Comparison of ENCODE assay signal across 9 cellular contexts in the genomic region with DNA sequence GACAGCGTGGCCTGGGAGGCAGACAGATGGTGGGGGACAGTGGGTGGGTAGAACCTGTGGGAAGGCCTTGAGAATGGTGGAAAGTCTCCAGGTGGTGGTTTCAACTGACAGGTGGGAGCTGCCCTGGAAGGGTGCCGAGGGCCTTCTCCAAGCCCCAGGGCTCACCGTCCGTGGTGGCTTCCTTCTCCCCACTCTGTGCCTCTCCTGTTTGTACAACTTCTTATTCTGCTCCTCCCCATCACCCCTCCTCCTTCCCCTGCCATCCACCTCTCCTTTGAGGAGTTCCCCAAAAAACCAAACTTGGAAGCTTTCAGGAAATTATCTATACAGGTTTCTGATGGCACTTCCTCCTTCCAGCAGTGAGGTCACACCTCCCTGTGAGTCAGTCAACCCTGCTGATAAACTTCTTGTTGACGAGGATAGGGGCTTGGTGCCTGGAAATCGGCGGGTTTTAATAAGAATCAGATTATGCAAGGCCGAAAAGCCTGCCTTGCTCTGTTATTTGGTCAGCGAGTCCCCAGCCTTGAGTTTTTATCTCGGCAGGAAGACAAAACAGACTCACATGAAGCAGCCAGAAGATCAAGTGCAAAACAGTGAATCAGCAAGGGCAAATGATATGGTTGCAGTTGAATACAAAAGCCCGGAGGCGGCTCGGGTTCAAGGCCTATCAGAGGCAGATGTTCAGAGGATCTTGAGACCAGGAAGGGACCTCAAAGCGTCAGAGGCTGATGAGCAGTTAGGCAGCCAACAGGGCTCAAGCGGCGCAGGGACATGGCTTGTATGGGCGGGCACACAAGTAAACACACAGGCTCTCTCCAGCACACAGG. TPM values are rescaled to one million over a fixed set of nuclear protein-coding genes. Genes with fewer than 3 reads are reported as not detected.
DNase-seq lines count a peak whose midpoint lies in the region; ATAC-seq, FAIRE-seq and TF ChIP-seq lines count a peak whose summit lies in the region.
"Had no signal": no experiment of that assay in that cellular context is flagged by ENCODE, and none has a peak within 500 bp of the region (broad histone marks: within the 10 kb centered on the region; RNA-seq: fewer than 3 reads in every experiment).

No MANE protein-coding gene starts in this region.

- peaks cover 44% of the 10 kb centered on the region for H3K4me1 Mint-ChIP-seq in activated T-cell treated with anti-CD3 and anti-CD28 coated beads, Interleukin-2, amount 50 U/mL, for 72 hours (ENCODE audit: low read depth)
- peaks cover 16% of the 10 kb centered on the region for H3K4me1 Mint-ChIP-seq in activated T-helper 17 cell treated with anti-CD3 and anti-CD28 coated beads, Interleukin-2, amount 50 U/mL, for 72 hours
- H3K4me1 Mint-ChIP-seq in glutamatergic neuron (ENCODE audit: low read depth, unreplicated experiment), result peaks cover 14% of the 10 kb centered on the region

- no peaks in the 10 kb centered on the region for H4K20me1 ChIP-seq in hepatocyte (ENCODE audit: insufficient read depth, poor library complexity, severe bottlenecking)

- H3K4me3 ChIP-seq in hepatocyte (no peak overlapping the region), tibial nerve (no peak overlapping the region)

- H3K27me3 ChIP-seq in hepatocyte (no peaks in the 10 kb centered on the region), tibial nerve (no peaks in the 10 kb centered on the region)

- no peaks in the 10 kb centered on the region for H3K27me3 Mint-ChIP-seq in activated T-cell treated with anti-CD3 and anti-CD28 coated beads, Interleukin-2, amount 50 U/mL, for 72 hours (ENCODE audit: low read depth)
- H3K27me3 Mint-ChIP-seq in activated T-helper 17 cell treated with anti-CD3 and anti-CD28 coated beads, Interleukin-2, amount 50 U/mL, for 72 hours, result no peaks in the 10 kb centered on the region
- peaks cover 1% of the 10 kb centered on the region for H3K27me3 Mint-ChIP-seq in glutamatergic neuron (ENCODE audit: unreplicated experiment)

- no peak for FAIRE-seq in frontal cortex (lab: Jason Lieb, UNC)
- FAIRE-seq: G401.6 had no signal

- no peaks in the 10 kb centered on the region for H3K9me3 Mint-ChIP-seq in activated T-cell treated with anti-CD3 and anti-CD28 coated beads, Interleukin-2, amount 50 U/mL, for 72 hours
- H3K9me3 Mint-ChIP-seq in activated T-helper 17 cell treated with anti-CD3 and anti-CD28 coated beads, Interleukin-2, amount 50 U/mL, for 72 hours, result no peaks in the 10 kb centered on the region
- peaks cover 5% of the 10 kb centered on the region for H3K9me3 Mint-ChIP-seq in glutamatergic neuron (ENCODE audit: unreplicated experiment)

- no peak for DNase-seq in activated T-cell treated with anti-CD3 and anti-CD28 coated beads, Interleukin-2, amount 50 U/mL, for 72 hours
- DNase-seq in activated T-cell treated with anti-CD3 and anti-CD28 coated beads for 4 hours, result no peak
- peak; percentile 76 for DNase-seq in hepatocyte (ENCODE audit: low spot score)
- DNase-seq in tibial nerve (ENCODE audit: low spot score in 2 of 2), result no peak
- DNase-seq in frontal cortex (ENCODE audit: low spot score in 2 of 2), result no peak
- DNase-seq in stimulated activated CD4-positive, alpha-beta T cell treated with anti-CD3 and anti-CD28 coated beads, Interleukin-2, amount 100 ng/mL, for 48 hours, result no peak
- no peak for DNase-seq in glutamatergic neuron

- 51% methylated on average over 17 of the region's 17 CpGs for WGBS in hepatocyte (ENCODE audit: low lambda C conversion rate, missing lambda C conversion rate)
- 55 to 59% methylated on average over 16 to 17 of the region's 17 CpGs for WGBS in tibial nerve, 2 donors

- H2AFZ ChIP-seq in hepatocyte, result no peak overlapping the region

- H3K79me2 ChIP-seq in hepatocyte, result peaks cover 8% of the 10 kb centered on the region

- no peaks in the 10 kb centered on the region for H3K9me3 ChIP-seq in hepatocyte (ENCODE audit: low read depth)
- H3K9me3 ChIP-seq in tibial nerve, result no peaks in the 10 kb centered on the region

- peaks cover 2 to 8% of the 10 kb centered on the region in 2 donors for H3K36me3 Mint-ChIP-seq in activated T-cell treated with anti-CD3 and anti-CD28 coated beads, Interleukin-2, amount 50 U/mL, for 72 hours (ENCODE audit: insufficient read depth in 2 of 2)
- peaks cover 55% of the 10 kb centered on the region for H3K36me3 Mint-ChIP-seq in activated T-helper 17 cell treated with anti-CD3 and anti-CD28 coated beads, Interleukin-2, amount 50 U/mL, for 72 hours (ENCODE audit: low read depth)
- H3K36me3 Mint-ChIP-seq in glutamatergic neuron (ENCODE audit: unreplicated experiment), result peaks cover 4% of the 10 kb centered on the region

- peak overlapping the region; percentile 91 for H3K27ac Mint-ChIP-seq in activated T-cell treated with anti-CD3 and anti-CD28 coated beads, Interleukin-2, amount 50 U/mL, for 72 hours
- H3K27ac Mint-ChIP-seq in activated T-helper 17 cell treated with anti-CD3 and anti-CD28 coated beads, Interleukin-2, amount 50 U/mL, for 72 hours, result peak overlapping the region; percentile 90
- H3K27ac Mint-ChIP-seq in glutamatergic neuron (ENCODE audit: unreplicated experiment), result no peak overlapping the region

- peak overlapping the region in 1 of 2 donors; percentile 19 for H3K4me3 Mint-ChIP-seq in activated T-cell treated with anti-CD3 and anti-CD28 coated beads, Interleukin-2, amount 50 U/mL, for 72 hours
- H3K4me3 Mint-ChIP-seq in activated T-helper 17 cell treated with anti-CD3 and anti-CD28 coated beads, Interleukin-2, amount 50 U/mL, for 72 hours, result no peak overlapping the region
- H3K4me3 Mint-ChIP-seq in glutamatergic neuron (ENCODE audit: unreplicated experiment), result no peak overlapping the region

- TF ChIP-seq EP300 in tibial nerve (IDR thresholded peaks at IDR 0.05), result peak in 1 of 2 donors; percentile 28

- no peak for TF ChIP-seq CTCF in hepatocyte (IDR thresholded peaks at IDR 0.05; ENCODE audit: poor library complexity)
- TF ChIP-seq CTCF in tibial nerve (IDR thresholded peaks at IDR 0.05), result no peak
- no peak for TF ChIP-seq CTCF in glutamatergic neuron (IDR thresholded peaks at IDR 0.05; ENCODE audit: partially characterized antibody, unreplicated experiment)

- H3K4me1 ChIP-seq in hepatocyte (ENCODE audit: insufficient read depth), result peaks cover 37% of the 10 kb centered on the region
- H3K4me1 ChIP-seq in tibial nerve, result peaks cover 0 to 59% (median 16%) of the 10 kb centered on the region in 4 donors

- no peak for TF ChIP-seq POLR2A in tibial nerve (IDR thresholded peaks at IDR 0.05)

- peak overlapping the region; percentile 4 for H3K4me2 ChIP-seq in hepatocyte

- no peaks in the 10 kb centered on the region for H3K9me2 ChIP-seq in hepatocyte (replicated peaks; ENCODE audit: insufficient read depth)

- ATAC-seq in activated T-cell treated with anti-CD3 and anti-CD28 coated beads, Interleukin-2, amount 50 U/mL, for 72 hours (replicated peaks in 1 of 2), result peak; percentile 33 to 52
- peak; percentile 18 for ATAC-seq in activated T-helper 17 cell treated with anti-CD3 and anti-CD28 coated beads, Interleukin-2, amount 50 U/mL, for 72 hours (replicated peaks)

- H3K36me3 ChIP-seq in hepatocyte (replicated peaks; ENCODE audit: insufficient read depth, low read depth) (no peaks in the 10 kb centered on the region), tibial nerve (peaks cover 0 to 60% (median 0%) of the 10 kb centered on the region in 3 donors)

- H3K27ac ChIP-seq in hepatocyte (peak overlapping the region; percentile 82), tibial nerve (peak overlapping the region; percentile 38 to 74 (median 55))

RNA-seq across cellular contexts. Expression of gene ST3GAL4, which starts 9.5 kb away (rescaled TPM):
- 10 to 100 TPM; 10.9 to 12.1 TPM for total RNA-seq in activated T-cell treated with anti-CD3 and anti-CD28 coated beads, Interleukin-2, amount 50 U/mL, for 72 hours
- 10 to 100 TPM; 10.0 to 16.2 TPM for total RNA-seq in activated T-helper 17 cell treated with anti-CD3 and anti-CD28 coated beads, Interleukin-2, amount 50 U/mL, for 72 hours
- total RNA-seq in hepatocyte (25.2 and 31.5 TPM in 2 replicates), tibial nerve (100 to 1,000 TPM in 2 of 4 donors, 10 to 100 TPM in 2; 68.1 to 162 (median 122) TPM), frontal cortex (15.9 TPM), glutamatergic neuron (ENCODE audit: unreplicated experiment) (10.4 TPM)
- polyA plus RNA-seq in hepatocyte, result 31.0 and 33.5 TPM in 2 replicates

RNA-seq across cellular contexts. Expression of gene DCPS, which starts 42.1 kb away (rescaled TPM):
- total RNA-seq in activated T-cell treated with anti-CD3 and anti-CD28 coated beads, Interleukin-2, amount 50 U/mL, for 72 hours, result 10 to 100 TPM; 33.9 to 37.7 TPM
- total RNA-seq in activated T-helper 17 cell treated with anti-CD3 and anti-CD28 coated beads, Interleukin-2, amount 50 U/mL, for 72 hours, result 10 to 100 TPM; 28.1 to 47.5 TPM
- 6.5 and 6.9 TPM in 2 replicates for total RNA-seq in hepatocyte
- polyA plus RNA-seq in hepatocyte, result 16.8 and 25.6 TPM in 2 replicates
- 10 to 100 TPM in 2 of 4 donors, 1 to 10 TPM in 2; 7.1 to 16.4 (median 11.9) TPM for total RNA-seq in tibial nerve
- total RNA-seq in frontal cortex, result 2.9 TPM
- total RNA-seq in glutamatergic neuron (ENCODE audit: unreplicated experiment), result 7.2 TPM
